ENCODE assay signal across 8 cellular contexts in the genomic region with DNA sequence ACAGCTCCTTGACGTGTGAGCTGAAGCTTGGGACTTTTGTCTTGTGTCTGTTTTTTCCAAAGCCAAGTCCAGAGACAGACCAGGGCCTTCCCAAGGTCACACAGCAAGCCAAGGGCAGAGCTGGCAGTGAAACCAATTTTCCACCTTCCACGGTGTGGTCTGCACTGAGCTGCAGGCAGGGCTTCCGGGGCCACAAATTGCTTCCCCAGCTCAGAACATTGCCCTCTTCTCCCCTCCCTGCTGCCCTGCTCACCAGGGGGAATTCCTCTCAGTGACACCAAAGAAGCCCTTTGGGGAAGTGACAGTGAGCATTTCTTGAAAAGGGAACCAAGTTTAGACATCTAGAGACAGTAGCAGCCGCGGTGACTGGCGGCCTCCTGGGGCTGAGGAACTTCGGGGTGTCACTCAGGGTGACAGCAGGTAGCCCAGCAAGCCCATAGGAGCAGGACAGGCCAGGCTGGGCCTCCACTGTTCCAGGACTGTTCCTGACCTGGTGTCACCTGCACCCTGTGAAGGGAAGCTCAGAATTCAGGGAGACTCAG. TPM values are rescaled to one million over a fixed set of nuclear protein-coding genes. Genes with fewer than 3 reads are reported as not detected.
A peak's percentile ranks its signal among the peaks of the same experiment; 100 is the strongest.
DNase-seq lines count a peak whose midpoint lies in the region; ATAC-seq and TF ChIP-seq lines count a peak whose summit lies in the region.

No MANE protein-coding gene starts in this region.

- peak overlapping the region; percentile 99 to 100 (median 100) for H3K27ac Mint-ChIP-seq in naive B cell

- no peak for TF ChIP-seq POLR2A in upper lobe of left lung (IDR thresholded peaks at IDR 0.05)

- H3K4me1 Mint-ChIP-seq in naive B cell = peaks cover 51 to 71% (median 59%) of the 10 kb centered on the region in 3 donors

- no peaks in the 10 kb centered on the region for H3K27me3 ChIP-seq in upper lobe of left lung

- H3K36me3 ChIP-seq in SK-N-MC (ENCODE audit: insufficient read depth, low read length) = no peaks in the 10 kb centered on the region
- no peaks in the 10 kb centered on the region for H3K36me3 ChIP-seq in upper lobe of left lung

- peak; percentile 72 for ATAC-seq in GM18870 (IDR thresholded peaks at IDR 0.05; ENCODE audit: unreplicated experiment)
- ATAC-seq in HG03039 (IDR thresholded peaks at IDR 0.05; ENCODE audit: unreplicated experiment) = peak; percentile 44
- ATAC-seq in naive B cell (ENCODE audit: low read depth in 2 of 2) = peak; percentile 82 to 83
- ATAC-seq in upper lobe of left lung (ENCODE audit: low FRiP score in 2 of 2) = peak; percentile 56 to 69

- H3K9me3 ChIP-seq in SK-N-MC (ENCODE audit: low read depth, low read length) (no peaks in the 10 kb centered on the region), upper lobe of left lung (no peaks in the 10 kb centered on the region)

- H3K36me3 Mint-ChIP-seq in naive B cell = no peaks in the 10 kb centered on the region

- TF ChIP-seq EP300 in upper lobe of left lung (IDR thresholded peaks at IDR 0.05) = no peak

- H3K9ac ChIP-seq in SK-N-MC (ENCODE audit: insufficient read length) = peak overlapping the region; percentile 28

- no peak overlapping the region for H3K27ac ChIP-seq in SK-N-MC
- H3K27ac ChIP-seq in upper lobe of left lung = peak overlapping the region; percentile 62 to 74 (median 67)

- H3K27me3 Mint-ChIP-seq in naive B cell = peaks cover 0 to 8% (median 0%) of the 10 kb centered on the region in 3 donors

- DNase-seq in SK-N-MC (ENCODE audit: low read depth, low spot score) (no peak), naive B cell (peak; percentile 92), upper lobe of left lung (peak; percentile 61 to 79), kidney glomerular epithelial cell (lab: John Stamatoyannopoulos, UW) (no peak), AG08396 (ENCODE audit: low spot score) (no peak)
- peak; percentile 64 for DNase-seq in activated naive CD4-positive, alpha-beta T cell treated with anti-CD3 and anti-CD28 coated beads, Interleukin-2, amount 50 U/mL, for 16 hours

- H3K9me3 Mint-ChIP-seq in naive B cell = no peaks in the 10 kb centered on the region

- WGBS in upper lobe of left lung, 2 donors = 39 to 44% methylated on average over 4 to 7 of the region's 7 CpGs

- TF ChIP-seq CTCF in upper lobe of left lung (IDR thresholded peaks at IDR 0.05) = no peak

- H3K4me3 ChIP-seq in SK-N-MC (peak overlapping the region; percentile 29), upper lobe of left lung (no peak overlapping the region)

- H3K4me3 Mint-ChIP-seq in naive B cell = peak overlapping the region; percentile 79 to 91 (median 88)

- peaks cover 32 to 48% (median 44%) of the 10 kb centered on the region in 4 donors for H3K4me1 ChIP-seq in upper lobe of left lung

RNA-seq across cellular contexts. Expression of a gene that starts 9.2 kb away (rescaled TPM):
- 1 to 10 TPM in 1 of 6 donors, under 1 TPM in 2, not detected in 3; 0.74 to 4.0 (median 0.75) TPM for polyA plus RNA-seq in naive B cell (ENCODE audit: low read depth in 6 of 6)
- 1 to 10 TPM in 4 of 6 donors, under 1 TPM in 2; 0.15 to 4.5 (median 2.4) TPM for total RNA-seq in upper lobe of left lung

RNA-seq across cellular contexts. Expression of a gene that starts 18.3 kb away (rescaled TPM):
- under 1 TPM in 3 of 6 donors, not detected in 3; 0.03 to 0.25 (median 0.11) TPM for polyA plus RNA-seq in naive B cell (ENCODE audit: low read depth in 6 of 6)
- 1 to 10 TPM in 3 of 6 donors, under 1 TPM in 3; 0.30 to 3.1 (median 1.3) TPM for total RNA-seq in upper lobe of left lung

Comparison
In these comparisons a context has a peak if more than half of its experiments do, and no peak if none do; other contexts are left out.
1. DNase-seq: peak in activated naive CD4-positive, alpha-beta T cell treated with anti-CD3 and anti-CD28 coated beads, Interleukin-2, amount 50 U/mL, for 16 hours (single experiment), naive B cell (single experiment) and upper lobe of left lung (2 of 2); none in SK-N-MC (single experiment), kidney glomerular epithelial cell (single experiment) and AG08396 (single experiment).
2. Peak in every context shown above with its lines, with median percentiles within 50 percentile points of each other: ATAC-seq.